ENCODE assay signal across 8 cellular contexts in genomic region chr3:52280046-52280445, GRCh38. TPM values are rescaled to one million over a fixed set of nuclear protein-coding genes. Genes with fewer than 3 reads are reported as not detected.
A peak's percentile ranks its signal among the peaks of the same experiment; 100 is the strongest.
DNase-seq lines count a peak whose midpoint lies in the region; ATAC-seq, FAIRE-seq and TF ChIP-seq lines count a peak whose summit lies in the region.

No MANE protein-coding gene starts in this region.

- no peak for ATAC-seq in activated CD8-positive, alpha-beta T cell treated with anti-CD3 and anti-CD28 coated beads for 36 hours
- ATAC-seq in HG02571 (IDR thresholded peaks at IDR 0.05; ENCODE audit: unreplicated experiment) (no peak), GM18520 (IDR thresholded peaks at IDR 0.05; ENCODE audit: unreplicated experiment) (no peak)

- peak overlapping the region; percentile 95 for H3K4me3 Mint-ChIP-seq in T-helper 1 cell treated with Interleukin-12 subunit alpha and Interleukin-12 subunit beta and Interleukin-4 antibody, amounts not matched to agents 30 μg/mL and 1 μg/mL, for 36 hours
- H3K4me3 Mint-ChIP-seq in activated CD8-positive, alpha-beta T cell treated with anti-CD3 and anti-CD28 coated beads for 36 hours, result peak overlapping the region; percentile 99
- H3K4me3 Mint-ChIP-seq in immature natural killer cell, result peak overlapping the region in 4 of 5 donors; percentile 93 to 98 (median 95)

- peaks cover 47% of the 10 kb centered on the region for H3K4me1 Mint-ChIP-seq in T-helper 1 cell treated with Interleukin-12 subunit alpha and Interleukin-12 subunit beta and Interleukin-4 antibody, amounts not matched to agents 30 μg/mL and 1 μg/mL, for 36 hours (ENCODE audit: low read depth)
- H3K4me1 Mint-ChIP-seq in activated CD8-positive, alpha-beta T cell treated with anti-CD3 and anti-CD28 coated beads for 36 hours (ENCODE audit: low read depth), result peaks cover 51% of the 10 kb centered on the region
- peaks cover 69 to 83% of the 10 kb centered on the region in 2 donors for H3K4me1 Mint-ChIP-seq in immature natural killer cell

- H3K9me3 Mint-ChIP-seq in T-helper 1 cell treated with Interleukin-12 subunit alpha and Interleukin-12 subunit beta and Interleukin-4 antibody, amounts not matched to agents 30 μg/mL and 1 μg/mL, for 36 hours, result no peaks in the 10 kb centered on the region
- no peaks in the 10 kb centered on the region for H3K9me3 Mint-ChIP-seq in activated CD8-positive, alpha-beta T cell treated with anti-CD3 and anti-CD28 coated beads for 36 hours
- H3K9me3 Mint-ChIP-seq in immature natural killer cell, result no peaks in the 10 kb centered on the region

- intact Hi-C loops in activated CD8-positive, alpha-beta T cell treated with anti-CD3 and anti-CD28 coated beads for 36 hours (cut with micrococcal nuclease), result no loop called here

- TF ChIP-seq CTCF in activated CD8-positive, alpha-beta T cell treated with anti-CD3 and anti-CD28 coated beads for 36 hours (IDR thresholded peaks at IDR 0.05), result no peak

- CTCF ChIA-PET in activated CD8-positive, alpha-beta T cell treated with anti-CD3 and anti-CD28 coated beads for 36 hours (lab: Charles Lee), result interaction anchor here (0.9 to 10.1 kb wide), 10 partner anchors 10 to 60 kb away, joined by 3 to 93 read pairs (median 12); partner anchors contain the start of genes TLR9 and TWF2

- DNase-seq in T-helper 1 cell, result no peak
- DNase-seq in activated CD8-positive, alpha-beta T cell treated with anti-CD3 and anti-CD28 coated beads for 36 hours, result no peak
- DNase-seq in immature natural killer cell, result no peak
- peak; percentile 35 for DNase-seq in superior temporal gyrus (ENCODE audit: extremely low spot score)
- no peak for DNase-seq in H54 (ENCODE audit: insufficient read length, low spot score)

- peaks cover 34% of the 10 kb centered on the region for H3K36me3 Mint-ChIP-seq in T-helper 1 cell treated with Interleukin-12 subunit alpha and Interleukin-12 subunit beta and Interleukin-4 antibody, amounts not matched to agents 30 μg/mL and 1 μg/mL, for 36 hours (ENCODE audit: low read depth)
- peaks cover 54% of the 10 kb centered on the region for H3K36me3 Mint-ChIP-seq in activated CD8-positive, alpha-beta T cell treated with anti-CD3 and anti-CD28 coated beads for 36 hours (ENCODE audit: low read depth)
- H3K36me3 Mint-ChIP-seq in immature natural killer cell, result peaks cover 0 to 5% (median 4%) of the 10 kb centered on the region in 3 donors

- H3K27me3 Mint-ChIP-seq in T-helper 1 cell treated with Interleukin-12 subunit alpha and Interleukin-12 subunit beta and Interleukin-4 antibody, amounts not matched to agents 30 μg/mL and 1 μg/mL, for 36 hours (ENCODE audit: low read depth), result no peaks in the 10 kb centered on the region
- H3K27me3 Mint-ChIP-seq in activated CD8-positive, alpha-beta T cell treated with anti-CD3 and anti-CD28 coated beads for 36 hours, result no peaks in the 10 kb centered on the region
- peaks cover 7 to 29% (median 18%) of the 10 kb centered on the region in 3 donors for H3K27me3 Mint-ChIP-seq in immature natural killer cell (ENCODE audit: low read depth in 3 of 3)

- TF ChIP-seq POLR2A in H54 (IDR thresholded peaks at IDR 0.05; ENCODE audit: low read depth, low read length), result no peak

- peak overlapping the region; percentile 99 for H3K27ac Mint-ChIP-seq in T-helper 1 cell treated with Interleukin-12 subunit alpha and Interleukin-12 subunit beta and Interleukin-4 antibody, amounts not matched to agents 30 μg/mL and 1 μg/mL, for 36 hours
- peak overlapping the region; percentile 96 for H3K27ac Mint-ChIP-seq in activated CD8-positive, alpha-beta T cell treated with anti-CD3 and anti-CD28 coated beads for 36 hours
- H3K27ac Mint-ChIP-seq in immature natural killer cell, result peak overlapping the region; percentile 97 to 99 (median 99)

- no peak for FAIRE-seq in H54 (lab: Jason Lieb, UNC)

- POLR2A ChIA-PET in activated CD8-positive, alpha-beta T cell treated with anti-CD3 and anti-CD28 coated beads for 36 hours (lab: Charles Lee), result interaction anchor here (0.7 to 31.0 kb wide), 9 partner anchors 8 to 127 kb away, joined by 3 to 949 read pairs (median 5); partner anchors contain the start of genes GLYCTK, PPM1M, TLR9 and TWF2

RNA-seq across cellular contexts. Expression of gene WDR82, which starts 1.6 kb away (rescaled TPM):
- total RNA-seq in activated CD8-positive, alpha-beta T cell treated with anti-CD3 and anti-CD28 coated beads for 36 hours, result 100 to 1,000 TPM; 103 to 105 TPM
- polyA plus RNA-seq in immature natural killer cell, result 10 to 100 TPM; 76.9 to 99.5 (median 81.5) TPM

RNA-seq across cellular contexts. Expression of gene GLYCTK, which starts 7.6 kb away (rescaled TPM):
- 10 to 100 TPM; 21.6 to 21.9 TPM for total RNA-seq in activated CD8-positive, alpha-beta T cell treated with anti-CD3 and anti-CD28 coated beads for 36 hours
- polyA plus RNA-seq in immature natural killer cell, result 10 to 100 TPM in 2 of 3 donors, 1 to 10 TPM in 1; 8.2 to 14.5 (median 12.1) TPM

RNA-seq across cellular contexts. Expression of gene PPM1M, which starts 34.5 kb away (rescaled TPM):
- total RNA-seq in activated CD8-positive, alpha-beta T cell treated with anti-CD3 and anti-CD28 coated beads for 36 hours, result 100 to 1,000 TPM in 1 of 2 experiments, 10 to 100 TPM in 1; 94.3 to 100 TPM
- 10 to 100 TPM; 57.1 to 83.6 (median 66.8) TPM for polyA plus RNA-seq in immature natural killer cell

RNA-seq across cellular contexts. Expression of gene DNAH1, which starts 36.1 kb away (rescaled TPM):
- 10 to 100 TPM in 1 of 2 experiments, 1 to 10 TPM in 1; 9.2 to 10.2 TPM for total RNA-seq in activated CD8-positive, alpha-beta T cell treated with anti-CD3 and anti-CD28 coated beads for 36 hours
- 1 to 10 TPM in 1 of 3 donors, under 1 TPM in 2; 0.31 to 1.8 (median 0.73) TPM for polyA plus RNA-seq in immature natural killer cell

RNA-seq across cellular contexts. Expression of gene TWF2, which starts 41.1 kb away (rescaled TPM):
- 100 to 1,000 TPM; 137 TPM for total RNA-seq in activated CD8-positive, alpha-beta T cell treated with anti-CD3 and anti-CD28 coated beads for 36 hours
- polyA plus RNA-seq in immature natural killer cell, result 100 to 1,000 TPM in 2 of 3 donors, 10 to 100 TPM in 1; 96.4 to 159 (median 143) TPM
